ENCODE assay signal across 9 cellular contexts in genomic region chr13:32838985-32839384, GRCh38.
DNase-seq lines count a peak whose midpoint lies in the region; ATAC-seq and TF ChIP-seq lines count a peak whose summit lies in the region.
"Had no signal": no experiment of that assay in that cellular context is flagged by ENCODE, and none has a peak within 500 bp of the region (broad histone marks: within the 10 kb centered on the region; RNA-seq: fewer than 3 reads in every experiment).

No MANE protein-coding gene starts in this region.

- no peaks in the 10 kb centered on the region for H3K9me3 ChIP-seq in thyroid gland

- intact Hi-C loops in thyroid gland (cut with DNase I): no loop called here
- intact Hi-C loops in posterior cingulate gyrus (cut with DNase I): no loop called here

- no peak for TF ChIP-seq CTCF in GM12864 (IDR thresholded peaks at IDR 0.05; ENCODE audit: low read depth, low read length, missing control alignments)
- TF ChIP-seq CTCF in choroid plexus epithelial cell (conservative IDR thresholded peaks at IDR 0.05; ENCODE audit: low read depth, low read length): no peak
- no peak for TF ChIP-seq CTCF in thyroid gland (IDR thresholded peaks at IDR 0.05)

- peak overlapping the region; percentile 20 to 58 (median 26) for H3K27ac ChIP-seq in thyroid gland
- H3K27ac ChIP-seq: HL-60 had no signal

- no peak overlapping the region for H3K4me3 ChIP-seq in GM12864 (ENCODE audit: low read depth, low read length)
- H3K4me3 ChIP-seq in choroid plexus epithelial cell (ENCODE audit: low read depth, low read length): no peak overlapping the region
- no peak overlapping the region for H3K4me3 ChIP-seq in thyroid gland (replicated peaks in 1 of 3)

- peak; percentile 76 for ATAC-seq in GM21423 (IDR thresholded peaks at IDR 0.05; ENCODE audit: unreplicated experiment)

- H3K36me3 ChIP-seq in thyroid gland: no peaks in the 10 kb centered on the region

- H3K27me3 ChIP-seq in thyroid gland: no peaks in the 10 kb centered on the region

- 7 to 24% methylated on average over 3 of the region's 3 CpGs for WGBS in thyroid gland, 2 donors

- no peak for TF ChIP-seq POLR2A in thyroid gland (IDR thresholded peaks at IDR 0.05)

- DNase-seq in GM12864 (ENCODE audit: low read depth) (peak; percentile 65), M059J (ENCODE audit: low read depth) (peak; percentile 40), choroid plexus epithelial cell (ENCODE audit: low read depth) (peak; percentile 69), thyroid gland (peak; percentile 56 to 63), posterior cingulate gyrus (no peak), middle frontal gyrus (ENCODE audit: extremely low spot score, low spot score) (no peak)
- DNase-seq in activated naive CD4-positive, alpha-beta T cell (lab: John Stamatoyannopoulos, UW): no peak

- H3K4me1 ChIP-seq in thyroid gland: peaks cover 18 to 24% of the 10 kb centered on the region in 2 donors

Comparison
In these comparisons a context has a peak if more than half of its experiments do, and no peak if none do; other contexts are left out.
1. DNase-seq: peak in GM12864 (single experiment), M059J (single experiment), choroid plexus epithelial cell (single experiment) and thyroid gland (2 of 2); none in posterior cingulate gyrus (0 of 10), middle frontal gyrus (single experiment) and activated naive CD4-positive, alpha-beta T cell (0 of 4).